8 cellular contexts compared by ENCODE assay signal in the genomic region with DNA sequence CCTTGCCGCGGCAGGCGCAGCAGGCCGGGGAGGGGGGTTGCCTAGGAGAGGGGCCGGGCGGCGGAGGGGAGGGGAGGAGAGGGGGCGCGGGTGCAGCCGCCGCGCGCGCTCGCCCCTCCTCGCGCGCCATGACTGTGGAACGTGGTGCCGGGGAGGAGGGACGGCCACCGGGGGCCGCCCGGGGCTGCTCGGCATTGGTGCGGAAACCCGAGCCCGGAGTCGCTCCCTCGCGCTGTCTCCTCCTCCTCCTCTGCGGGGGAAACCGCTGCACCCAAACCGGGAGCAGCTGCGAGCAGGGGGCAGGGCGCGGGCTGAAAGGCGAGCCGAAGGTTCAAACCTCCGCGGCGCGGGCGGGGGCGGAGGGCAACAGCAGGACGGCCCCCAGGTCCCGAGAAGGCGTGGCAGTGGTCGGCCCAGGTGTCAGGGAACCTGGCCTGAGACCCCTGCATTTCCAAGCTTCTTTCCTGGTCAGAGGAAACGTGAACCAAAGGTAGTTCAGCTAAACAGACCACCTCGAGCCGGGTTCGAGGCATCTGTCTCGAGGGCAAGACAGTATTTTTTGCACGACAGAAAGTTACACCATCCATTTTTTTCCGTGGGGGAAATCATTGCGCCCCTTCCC. TPM values are rescaled to one million over a fixed set of nuclear protein-coding genes. Genes with fewer than 3 reads are reported as not detected.
DNase-seq lines count a peak whose midpoint lies in the region; ATAC-seq, FAIRE-seq and TF ChIP-seq lines count a peak whose summit lies in the region.

No MANE protein-coding gene starts in this region.

- no peak for TF ChIP-seq CTCF in epithelial cell of proximal tubule (conservative IDR thresholded peaks at IDR 0.05; ENCODE audit: low read depth, low read length)

- peak; percentile 61 for ATAC-seq in GM19328 (IDR thresholded peaks at IDR 0.05; ENCODE audit: unreplicated experiment)

- peak overlapping the region; percentile 79 for H3K9ac ChIP-seq in mucosa of stomach (ENCODE audit: low read length)

- peaks cover 29% of the 10 kb centered on the region for H3K4me1 ChIP-seq in mucosa of stomach (ENCODE audit: control insufficient read depth, insufficient read depth, low read length)

- no peaks in the 10 kb centered on the region for H3K9me3 ChIP-seq in mucosa of stomach (ENCODE audit: control insufficient read depth, low read length)

- DNase-seq in Ammon's horn (ENCODE audit: low spot score): peak; percentile 79
- DNase-seq in HTR-8/SVneo (ENCODE audit: insufficient read length, low spot score): peak; percentile 91
- DNase-seq in NOMO-1 treated with dmso at 0.1 percent for 144 hours (lab: John Stamatoyannopoulos, UW; ENCODE audit: unreplicated experiment): peak; percentile 79
- DNase-seq in activated T-cell treated with anti-CD3 and anti-CD28 coated beads for 48 hours (ENCODE audit: low read depth): peak; percentile 71
- DNase-seq in epithelial cell of proximal tubule (ENCODE audit: low read depth): no peak
- peak; percentile 55 to 61 for DNase-seq in stimulated activated CD8-positive, alpha-beta memory T cell treated with anti-CD3 and anti-CD28 coated beads, Interleukin-7, amount 100 ng/mL, for 48 hours (ENCODE audit: extremely low read depth in 1 of 2, low read depth in 1 of 2)

- no peaks in the 10 kb centered on the region for H3K36me3 ChIP-seq in mucosa of stomach (ENCODE audit: control insufficient read depth, insufficient read depth, low read length)

- FAIRE-seq in HTR-8/SVneo (lab: Jason Lieb, UNC): peak; percentile 69

- H3K4me3 ChIP-seq in epithelial cell of proximal tubule (ENCODE audit: low read depth, low read length) (peak overlapping the region; percentile 79), mucosa of stomach (ENCODE audit: low read length) (peak overlapping the region; percentile 81)

- H3K27me3 ChIP-seq in mucosa of stomach (ENCODE audit: control insufficient read depth, insufficient read depth, low read length): no peaks in the 10 kb centered on the region

RNA-seq across cellular contexts. Expression of gene TRERF1, which starts 1.4 kb away (rescaled TPM):
- total RNA-seq in epithelial cell of proximal tubule: 2.2 and 3.5 TPM in 2 replicates
